In genomic region chr20:53643031-53643832, GRCh38 we compare ENCODE assay signal across 1 cellular context.
TF ChIP-seq lines count a peak whose summit lies in the region.

No MANE protein-coding gene starts in this region.

TF ChIP-seq in GM23338, 12 proteins besides CTCF, POLR2A, EP300 and RAD21 (continued from another document):
- TF ChIP-seq REST (IDR thresholded peaks at IDR 0.05; ENCODE audit: unreplicated experiment) = no peak
- no peak for TF ChIP-seq EZH2phosphoT487 (IDR thresholded peaks at IDR 0.05; ENCODE audit: unreplicated experiment)
- TF ChIP-seq ETS1 (IDR thresholded peaks at IDR 0.05) = no peak
- no peak for TF ChIP-seq ZNF462 (CRISPR knock-in tag; IDR thresholded peaks at IDR 0.05)
- TF ChIP-seq JUNB (IDR thresholded peaks at IDR 0.05; ENCODE audit: unreplicated experiment) = no peak
- TF ChIP-seq POLR2AphosphoS5 (IDR thresholded peaks at IDR 0.05; ENCODE audit: low read depth) = no peak
- TF ChIP-seq NANOG (IDR thresholded peaks at IDR 0.05; ENCODE audit: borderline replicate concordance) = no peak
- no peak for TF ChIP-seq STAT1 (IDR thresholded peaks at IDR 0.05; ENCODE audit: unreplicated experiment)
